11 cellular contexts compared by ENCODE assay signal in the genomic region with DNA sequence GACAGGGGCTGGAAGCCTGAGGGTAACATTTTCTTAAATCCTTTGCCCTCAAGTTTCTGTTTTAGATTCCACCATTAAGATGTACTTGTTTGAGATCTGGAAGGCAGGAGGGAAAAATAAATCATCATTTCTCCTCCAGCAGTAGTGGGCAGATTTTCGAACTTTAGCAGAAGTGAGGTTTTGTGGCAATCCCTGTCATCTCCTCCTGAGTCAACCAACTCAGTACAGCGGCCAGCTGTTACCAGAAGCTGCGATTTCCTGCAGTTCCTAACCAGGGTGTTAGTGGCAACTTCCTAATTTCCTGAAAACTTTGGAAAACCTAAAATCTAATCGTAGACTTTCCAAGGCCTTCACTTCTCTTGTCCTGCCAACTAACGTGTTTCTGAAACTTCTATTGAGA.
DNase-seq lines count a peak whose midpoint lies in the region; ATAC-seq lines count a peak whose summit lies in the region.
"Had no signal": no experiment of that assay in that cellular context is flagged by ENCODE, and none has a peak within 500 bp of the region (broad histone marks: within the 10 kb centered on the region; RNA-seq: fewer than 3 reads in every experiment).

No MANE protein-coding gene starts in this region.

- ATAC-seq in HG03025 (IDR thresholded peaks at IDR 0.05; ENCODE audit: low FRiP score, unreplicated experiment) = peak; percentile 57
- ATAC-seq: WTC11 had no signal

- H3K9me3 Mint-ChIP-seq in activated T-helper 2 cell treated with anti-CD3 and anti-CD28 coated beads, Interferon-gamma antibody, Interleukin-2, Interleukin-4, amounts not matched to agents 10 μg/mL and 5 μg/mL and 100 μg/mL, durations not matched to agents 14 hours and 24 hours and 36 hours = peaks cover 7% of the 10 kb centered on the region
- H3K9me3 Mint-ChIP-seq: WTC11 had no signal

- in situ Hi-C loops in ACHN (cut with HindIII; ENCODE audit: low pct_ligation_motif_present, low pct_unique_long_range_greater_than_20kb, low sequenced_read_pairs) = no loop called here

- peak overlapping the region; percentile 57 for H3K27ac Mint-ChIP-seq in activated T-helper 2 cell treated with anti-CD3 and anti-CD28 coated beads, Interferon-gamma antibody, Interleukin-2, Interleukin-4, amounts not matched to agents 10 μg/mL and 5 μg/mL and 100 μg/mL, durations not matched to agents 14 hours and 24 hours and 36 hours
- H3K27ac Mint-ChIP-seq: WTC11 had no signal

- no peaks in the 10 kb centered on the region for H3K27me3 Mint-ChIP-seq in activated T-helper 2 cell treated with anti-CD3 and anti-CD28 coated beads, Interferon-gamma antibody, Interleukin-2, Interleukin-4, amounts not matched to agents 10 μg/mL and 5 μg/mL and 100 μg/mL, durations not matched to agents 14 hours and 24 hours and 36 hours (ENCODE audit: low read depth)

- H3K36me3 Mint-ChIP-seq in activated T-helper 2 cell treated with anti-CD3 and anti-CD28 coated beads, Interferon-gamma antibody, Interleukin-2, Interleukin-4, amounts not matched to agents 10 μg/mL and 5 μg/mL and 100 μg/mL, durations not matched to agents 14 hours and 24 hours and 36 hours (ENCODE audit: low read depth) = no peaks in the 10 kb centered on the region
- H3K36me3 Mint-ChIP-seq: WTC11 had no signal

- intact Hi-C loops in activated T-helper 2 cell treated with anti-CD3 and anti-CD28 coated beads, Interferon-gamma antibody, Interleukin-2, Interleukin-4, amounts not matched to agents 10 μg/mL and 5 μg/mL and 100 μg/mL, durations not matched to agents 14 hours and 24 hours and 36 hours (cut with micrococcal nuclease) = loop anchor here (1.0 kb wide), 1 partner anchor 33 kb away; no protein-coding TSS in a partner anchor

- H3K4me1 Mint-ChIP-seq in activated T-helper 2 cell treated with anti-CD3 and anti-CD28 coated beads, Interferon-gamma antibody, Interleukin-2, Interleukin-4, amounts not matched to agents 10 μg/mL and 5 μg/mL and 100 μg/mL, durations not matched to agents 14 hours and 24 hours and 36 hours (ENCODE audit: low read depth) = peaks cover 12% of the 10 kb centered on the region

- H3K4me3 Mint-ChIP-seq in activated T-helper 2 cell treated with anti-CD3 and anti-CD28 coated beads, Interferon-gamma antibody, Interleukin-2, Interleukin-4, amounts not matched to agents 10 μg/mL and 5 μg/mL and 100 μg/mL, durations not matched to agents 14 hours and 24 hours and 36 hours (ENCODE audit: low read depth) = no peak overlapping the region
- H3K4me3 Mint-ChIP-seq: WTC11 had no signal

- DNase-seq in stimulated activated CD4-positive, alpha-beta T cell treated with anti-CD3 and anti-CD28 coated beads, Interleukin-2, amount 100 ng/mL, for 24 hours = peak; percentile 20 to 21
- no peak for DNase-seq in stimulated activated CD4-positive, alpha-beta T cell treated with anti-CD3 and anti-CD28 coated beads, Interleukin-12 subunit alpha, Interleukin-12 subunit beta, amount 100 ng/mL, for 4 hours
- DNase-seq in activated T-helper 2 cell treated with anti-CD3 and anti-CD28 coated beads, Interferon-gamma antibody, Interleukin-2, Interleukin-4, amounts not matched to agents 10 μg/mL and 5 μg/mL and 100 μg/mL, durations not matched to agents 14 hours and 24 hours and 36 hours (ENCODE audit: low spot score) = no peak
- DNase-seq in stromal cell of bone marrow (ENCODE audit: low read depth) = peak; percentile 30
- no peak for DNase-seq in NCI-H82 treated with DMSO at 0.1 percent for 48 hours (lab: John Stamatoyannopoulos, UW; ENCODE audit: unreplicated experiment)
- no peak for DNase-seq in ACHN
- no peak for DNase-seq in dermis blood vessel endothelial cell
- DNase-seq: C1 segment of cervical spinal cord, tibial artery had no signal

Comparison
In these comparisons a context has a peak if more than half of its experiments do, and no peak if none do; other contexts are left out.
1. DNase-seq: peak in stimulated activated CD4-positive, alpha-beta T cell treated with anti-CD3 and anti-CD28 coated beads, Interleukin-2, amount 100 ng/mL, for 24 hours (2 of 2) and stromal cell of bone marrow (single experiment); none in stimulated activated CD4-positive, alpha-beta T cell treated with anti-CD3 and anti-CD28 coated beads, Interleukin-12 subunit alpha, Interleukin-12 subunit beta, amount 100 ng/mL, for 4 hours (single experiment), activated T-helper 2 cell treated with anti-CD3 and anti-CD28 coated beads, Interferon-gamma antibody, Interleukin-2, Interleukin-4, amounts not matched to agents 10 μg/mL and 5 μg/mL and 100 μg/mL, durations not matched to agents 14 hours and 24 hours and 36 hours (single experiment), NCI-H82 treated with DMSO at 0.1 percent for 48 hours (single experiment), ACHN (single experiment) and dermis blood vessel endothelial cell (single experiment).